In genomic region chr5:23026252-23027170, GRCh38 we compare ENCODE assay signal across 21 cellular contexts.
A peak's percentile ranks its signal among the peaks of the same experiment; 100 is the strongest.
DNase-seq lines count a peak whose midpoint lies in the region; ATAC-seq and TF ChIP-seq lines count a peak whose summit lies in the region.
"Had no signal": no experiment of that assay in that cellular context is flagged by ENCODE, and none has a peak within 500 bp of the region (broad histone marks: within the 10 kb centered on the region; RNA-seq: fewer than 3 reads in every experiment).

No MANE protein-coding gene starts in this region.

- DNase-seq in Karpas-422 (no peak), NCI-H82 treated with DMSO at 0.1 percent for 48 hours (lab: John Stamatoyannopoulos, UW; ENCODE audit: unreplicated experiment) (peak; percentile 61), fibroblast of pulmonary artery (ENCODE audit: low read depth) (peak; percentile 12), omental fat pad (ENCODE audit: low spot score) (no peak), SW480 (ENCODE audit: low spot score) (no peak), sciatic nerve (ENCODE audit: low spot score) (no peak), NCI-H2107 treated with DMSO at 0.1 percent for 48 hours (lab: John Stamatoyannopoulos, UW; ENCODE audit: unreplicated experiment) (no peak)
- DNase-seq: activated CD4-positive, alpha-beta memory T cell treated with anti-CD3 and anti-CD28 coated beads for 36 hours; activated T-cell treated with anti-CD3 and anti-CD28 coated beads, Interleukin-2, amount 50 U/mL, for 4 hours; Caco-2; dermis blood vessel endothelial cell; kidney; natural killer cell; NCI-H1417; NCI-H345; spleen; T-cell had no signal

- H3K9ac ChIP-seq in Karpas-422 (ENCODE audit: low read length): no peak overlapping the region
- H3K9ac ChIP-seq: parathyroid adenoma had no signal

- H3K4me1 ChIP-seq in Karpas-422 (ENCODE audit: low read length): peaks cover 18% of the 10 kb centered on the region
- H3K4me1 ChIP-seq: Caco-2, parathyroid adenoma, spleen had no signal

- ATAC-seq in omental fat pad (ENCODE audit: low FRiP score) (peak; percentile 46), sciatic nerve (no peak)
- ATAC-seq: activated naive CD4-positive, alpha-beta T cell treated with anti-CD3 and anti-CD28 coated beads, Interleukin-2, amount 50 U/mL, for 72 hours; activated T-cell treated with anti-CD3 and anti-CD28 coated beads, Interleukin-2, amount 50 U/mL, for 4 hours; esophagus mucosa; natural killer cell; T-cell had no signal

- intact Hi-C loops in sciatic nerve (cut with DNase I): no loop called here

- H3K27me3 ChIP-seq in Karpas-422 (ENCODE audit: low read length): no peaks in the 10 kb centered on the region
- H3K27me3 ChIP-seq: hepatocyte, spleen had no signal

- H3K9me3 ChIP-seq in Karpas-422 (ENCODE audit: low read length): no peaks in the 10 kb centered on the region
- H3K9me3 ChIP-seq: Caco-2, spleen had no signal

- H4K20me1 ChIP-seq in Karpas-422 (ENCODE audit: insufficient read depth, low read depth, low read length): no peaks in the 10 kb centered on the region

- peak overlapping the region; percentile 43 for H3K27ac ChIP-seq in Karpas-422 (ENCODE audit: low read length)
- H3K27ac ChIP-seq: hepatocyte, parathyroid adenoma, spleen had no signal

- H3K4me3 ChIP-seq in Karpas-422 (ENCODE audit: low read length) (no peak overlapping the region), fibroblast of pulmonary artery (replicated peaks; ENCODE audit: low read depth, low read length) (no peak overlapping the region)
- H3K4me3 ChIP-seq: hepatocyte, spleen had no signal

- peak overlapping the region; percentile 38 for H3K4me2 ChIP-seq in Karpas-422 (ENCODE audit: low read depth, low read length, poor library complexity, severe bottlenecking)
- H3K4me2 ChIP-seq: hepatocyte had no signal

- no peak for TF ChIP-seq CTCF in fibroblast of pulmonary artery (IDR thresholded peaks at IDR 0.05; ENCODE audit: low read length, missing control alignments)
- no peak for TF ChIP-seq CTCF in omental fat pad (IDR thresholded peaks at IDR 0.05)

- no peaks in the 10 kb centered on the region for H3K9me2 ChIP-seq in Karpas-422 (replicated peaks; ENCODE audit: insufficient read depth, low read length)

- H3K79me2 ChIP-seq in Karpas-422 (ENCODE audit: low read length): no peaks in the 10 kb centered on the region
- H3K79me2 ChIP-seq: hepatocyte, parathyroid adenoma had no signal

- H2AFZ ChIP-seq in Karpas-422 (ENCODE audit: low read length): peak overlapping the region; percentile 68; the same call in 1 of the 2 replicates
- H2AFZ ChIP-seq: hepatocyte, parathyroid adenoma had no signal

- H3K36me3 ChIP-seq in Karpas-422 (ENCODE audit: insufficient read depth, low read length): no peaks in the 10 kb centered on the region
- H3K36me3 ChIP-seq: spleen had no signal

Comparison
In these comparisons a context has a peak if more than half of its experiments do, and no peak if none do; other contexts are left out.
1. DNase-seq: peak in NCI-H82 treated with DMSO at 0.1 percent for 48 hours (single experiment) and fibroblast of pulmonary artery (single experiment); none in Karpas-422 (single experiment), omental fat pad (single experiment), SW480 (single experiment), sciatic nerve (single experiment) and NCI-H2107 treated with DMSO at 0.1 percent for 48 hours (single experiment).